8 cellular contexts compared by ENCODE assay signal in genomic region chr12:51238510-51239334, GRCh38. TPM values are rescaled to one million over a fixed set of nuclear protein-coding genes. Genes with fewer than 3 reads are reported as not detected.
DNase-seq lines count a peak whose midpoint lies in the region; ATAC-seq and TF ChIP-seq lines count a peak whose summit lies in the region.

Gene DAZAP2 (plus strand): TSS chr12:51238826. CDS start chr12:51238908, 82 bp downstream.

- peaks cover 39% of the 10 kb centered on the region for H3K4me1 Mint-ChIP-seq in activated T-cell treated with anti-CD3 and anti-CD28 coated beads, Interleukin-2, amount 50 U/mL, for 4 hours (ENCODE audit: low read depth)

- H3K4me3 Mint-ChIP-seq in activated T-cell treated with anti-CD3 and anti-CD28 coated beads, Interleukin-2, amount 50 U/mL, for 4 hours, result peak within 1 kb of the TSS; percentile 96

- ATAC-seq in GM21723 (IDR thresholded peaks at IDR 0.05; ENCODE audit: unreplicated experiment) (peak; percentile 91), esophagus mucosa (peak; percentile 96)
- peak; percentile 97 for ATAC-seq in activated T-cell treated with anti-CD3 and anti-CD28 coated beads, Interleukin-2, amount 50 U/mL, for 4 hours

- H3K27me3 Mint-ChIP-seq in activated T-cell treated with anti-CD3 and anti-CD28 coated beads, Interleukin-2, amount 50 U/mL, for 4 hours (ENCODE audit: low read depth), result no peaks in the 10 kb centered on the region

- H3K36me3 Mint-ChIP-seq in activated T-cell treated with anti-CD3 and anti-CD28 coated beads, Interleukin-2, amount 50 U/mL, for 4 hours (ENCODE audit: insufficient read depth), result peaks cover 27% of the 10 kb centered on the region

- H3K9me3 Mint-ChIP-seq in activated T-cell treated with anti-CD3 and anti-CD28 coated beads, Interleukin-2, amount 50 U/mL, for 4 hours, result no peaks in the 10 kb centered on the region

- peak; percentile 77 for DNase-seq in DMS79 treated with DMSO at 0.1 percent for 48 hours (lab: John Stamatoyannopoulos, UW)
- peak; percentile 90 for DNase-seq in KG1 (lab: John Stamatoyannopoulos, UW)
- peak; percentile 90 for DNase-seq in activated T-cell treated with anti-CD3 and anti-CD28 coated beads, Interleukin-2, amount 50 U/mL, for 4 hours
- DNase-seq in myocyte (ENCODE audit: low read depth), result peak; percentile 94
- peak; percentile 87 to 93 for DNase-seq in stimulated activated CD8-positive, alpha-beta memory T cell treated with anti-CD3 and anti-CD28 coated beads, Interleukin-7, amount 100 ng/mL, for 48 hours (ENCODE audit: extremely low read depth in 1 of 2, low read depth in 1 of 2)

TF ChIP-seq in PFSK-1, 5 proteins besides CTCF, POLR2A, EP300 and RAD21:
- TF ChIP-seq REST (IDR thresholded peaks at IDR 0.05; ENCODE audit: insufficient read depth in 1 of 2, low read depth in 2 of 2, low read length in 2 of 2) (no peak), TAF1 (IDR thresholded peaks at IDR 0.05; ENCODE audit: borderline replicate concordance, insufficient read depth, low read length) (0 out of 2 replicates have a peak, but pooled peaks have one; percentile 36), SIN3A (IDR thresholded peaks at IDR 0.05; ENCODE audit: borderline replicate concordance, insufficient read depth, low read length) (0 out of 2 replicates have a peak, but pooled peaks have one; percentile 65), POLR2AphosphoS5 (IDR thresholded peaks at IDR 0.05; ENCODE audit: low read depth, low read length) (peak; percentile 88), FOXP2 (optimal IDR thresholded peaks at IDR 0.05; ENCODE audit: borderline replicate concordance, extremely low read depth, extremely low read length, insufficient read depth) (peak; percentile 64)
TF ChIP-seq in PFSK-1: peak in this region for 4.

RNA-seq across cellular contexts. Expression of gene DAZAP2, which starts in this region (rescaled TPM):
- 204 TPM for polyA plus RNA-seq in PFSK-1 (2012; ENCODE audit: insufficient read length, low read depth)
- 100 to 1,000 TPM; 143 to 145 (median 145) TPM for total RNA-seq in activated T-cell treated with anti-CD3 and anti-CD28 coated beads, Interleukin-2, amount 50 U/mL, for 4 hours
- total RNA-seq in esophagus mucosa (109 TPM), myocyte (166 and 178 TPM in 2 replicates)
- 179 TPM for polyA plus RNA-seq in myocyte (2012)

Comparison
In these comparisons a context has a peak if more than half of its experiments do, and no peak if none do; other contexts are left out.
1. Peak in every context shown above with its lines: DNase-seq and ATAC-seq.